10 cellular contexts compared by ENCODE assay signal in the genomic region with DNA sequence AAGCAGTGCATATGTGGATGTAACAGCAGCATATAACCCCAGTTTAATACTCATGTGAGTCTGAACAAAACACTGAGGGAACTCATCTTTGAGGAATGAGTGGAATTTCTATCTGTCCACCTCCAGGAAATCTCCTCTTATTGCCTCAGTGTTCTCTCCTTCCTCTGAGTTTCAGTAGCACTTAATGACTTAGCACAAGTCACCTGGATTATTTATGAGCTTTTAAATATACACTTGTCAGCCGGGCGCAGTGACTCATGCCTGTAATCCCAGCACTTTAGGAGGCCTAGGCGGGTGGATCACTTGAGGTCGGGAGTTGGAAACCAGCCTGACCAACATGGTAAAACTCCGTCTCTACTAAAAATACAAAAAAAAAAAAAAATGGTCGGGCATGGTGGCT. TPM values are rescaled to one million over a fixed set of nuclear protein-coding genes. Genes with fewer than 3 reads are reported as not detected.
A peak's percentile ranks its signal among the peaks of the same experiment; 100 is the strongest.
DNase-seq lines count a peak whose midpoint lies in the region; ATAC-seq and TF ChIP-seq lines count a peak whose summit lies in the region.
"Had no signal": no experiment of that assay in that cellular context is flagged by ENCODE, and none has a peak within 500 bp of the region (broad histone marks: within the 10 kb centered on the region; RNA-seq: fewer than 3 reads in every experiment).

No MANE protein-coding gene starts in this region.

- DNase-seq in AG04450 (ENCODE audit: low read depth, low spot score) = peak; percentile 90
- peak; percentile 55 for DNase-seq in HS-27A (ENCODE audit: low read depth)
- peak; percentile 74 for DNase-seq in astrocyte of the hippocampus (ENCODE audit: low read depth, low spot score)
- peak; percentile 96 for DNase-seq in kidney glomerular epithelial cell (lab: John Stamatoyannopoulos, UW)
- DNase-seq in activated CD8-positive, alpha-beta memory T cell treated with anti-CD3 and anti-CD28 coated beads, Interleukin-2, amount 10 ng/mL, durations not matched to agents 7 days and 5 days = no peak
- no peak for DNase-seq in cardiac septum (ENCODE audit: low spot score)
- DNase-seq: mucosa of descending colon, NCI-H1105 had no signal

- peaks cover 6% of the 10 kb centered on the region for H3K9me3 ChIP-seq in AG04450 (ENCODE audit: control insufficient read depth, insufficient read depth, low read length)
- H3K9me3 ChIP-seq: mucosa of descending colon had no signal

- peaks cover 12% of the 10 kb centered on the region for H3K4me1 Mint-ChIP-seq in activated CD8-positive, alpha-beta memory T cell treated with anti-CD3 and anti-CD28 coated beads, Interleukin-2, amount 10 ng/mL, durations not matched to agents 7 days and 5 days

- CTCF ChIA-PET in AG04450 (lab: Charles Lee) = interaction anchor here (1.0 to 3.3 kb wide), 4 partner anchors 12 to 262 kb away, joined by 3 to 16 read pairs (median 6); no protein-coding TSS in a partner anchor
- CTCF ChIA-PET in activated CD8-positive, alpha-beta memory T cell treated with anti-CD3 and anti-CD28 coated beads, Interleukin-2, amount 10 ng/mL, durations not matched to agents 7 days and 5 days (lab: Charles Lee) = interaction anchor here (1.1 to 5.4 kb wide), 6 partner anchors 11 to 232 kb away, joined by 3 to 51 read pairs (median 4); a partner anchor contains a TSS

- H3K9me3 Mint-ChIP-seq in activated CD8-positive, alpha-beta memory T cell treated with anti-CD3 and anti-CD28 coated beads, Interleukin-2, amount 10 ng/mL, durations not matched to agents 7 days and 5 days (ENCODE audit: low read depth) = no peaks in the 10 kb centered on the region

- no peak overlapping the region for H3K4me3 Mint-ChIP-seq in activated CD8-positive, alpha-beta memory T cell treated with anti-CD3 and anti-CD28 coated beads, Interleukin-2, amount 10 ng/mL, durations not matched to agents 7 days and 5 days

- peaks cover 7% of the 10 kb centered on the region for H3K27me3 ChIP-seq in AG04450 (ENCODE audit: control insufficient read depth, insufficient read depth, low read length)

- H3K27ac Mint-ChIP-seq in activated CD8-positive, alpha-beta memory T cell treated with anti-CD3 and anti-CD28 coated beads, Interleukin-2, amount 10 ng/mL, durations not matched to agents 7 days and 5 days = no peak overlapping the region

- no peak overlapping the region for H3K4me3 ChIP-seq in AG04450 (ENCODE audit: low read depth, low read length)
- H3K4me3 ChIP-seq: mucosa of descending colon had no signal

- ATAC-seq in activated CD8-positive, alpha-beta memory T cell treated with anti-CD3 and anti-CD28 coated beads, Interleukin-2, amount 10 ng/mL, durations not matched to agents 7 days and 5 days = no peak
- ATAC-seq in HG02678 (IDR thresholded peaks at IDR 0.05; ENCODE audit: unreplicated experiment) = no peak
- ATAC-seq in GM21423 (IDR thresholded peaks at IDR 0.05; ENCODE audit: unreplicated experiment) = no peak
- ATAC-seq: mucosa of descending colon had no signal

- no peak for TF ChIP-seq CTCF in AG04450 (IDR thresholded peaks at IDR 0.05; ENCODE audit: low read depth, low read length)

- H3K36me3 Mint-ChIP-seq in activated CD8-positive, alpha-beta memory T cell treated with anti-CD3 and anti-CD28 coated beads, Interleukin-2, amount 10 ng/mL, durations not matched to agents 7 days and 5 days = peaks cover 4% of the 10 kb centered on the region

- POLR2A ChIA-PET in AG04450 (lab: Yijun Ruan, JAX) = interaction anchor here (0.6 to 2.5 kb wide), 3 partner anchors 13 to 146 kb away, joined by 3 to 6 read pairs (median 4); a partner anchor contains a TSS

- no peaks in the 10 kb centered on the region for H3K27me3 Mint-ChIP-seq in activated CD8-positive, alpha-beta memory T cell treated with anti-CD3 and anti-CD28 coated beads, Interleukin-2, amount 10 ng/mL, durations not matched to agents 7 days and 5 days

- H3K27ac ChIP-seq in AG04450 (ENCODE audit: low read depth, low read length) = peak overlapping the region; percentile 47

- intact Hi-C loops in cardiac septum (cut with DNase I) = no loop called here

RNA-seq across cellular contexts. Expression of a gene that starts 4.3 kb away (rescaled TPM):
- 12.3 and 13.8 TPM in 2 replicates for polyA plus RNA-seq in AG04450 (2011; rRNA removed)
- polyA minus RNA-seq in AG04450 (2011; rRNA and poly(A)+ RNA removed) = 6.6 and 13.3 TPM in 2 replicates
- 10 to 100 TPM; 14.9 to 18.2 TPM for total RNA-seq in activated CD8-positive, alpha-beta memory T cell treated with anti-CD3 and anti-CD28 coated beads, Interleukin-2, amount 10 ng/mL, durations not matched to agents 7 days and 5 days
- 46.3 TPM for total RNA-seq in cardiac septum

RNA-seq across cellular contexts. Expression of a gene that starts 25.8 kb away (rescaled TPM):
- 27.3 and 31.2 TPM in 2 replicates for polyA plus RNA-seq in AG04450 (2011; rRNA removed)
- 33.4 and 44.4 TPM in 2 replicates for polyA minus RNA-seq in AG04450 (2011; rRNA and poly(A)+ RNA removed)
- 10 to 100 TPM; 37.8 to 51.7 TPM for total RNA-seq in activated CD8-positive, alpha-beta memory T cell treated with anti-CD3 and anti-CD28 coated beads, Interleukin-2, amount 10 ng/mL, durations not matched to agents 7 days and 5 days
- 69.8 TPM for total RNA-seq in cardiac septum

Comparison
In these comparisons a context has a peak if more than half of its experiments do, and no peak if none do; other contexts are left out.
1. DNase-seq: peak in AG04450 (single experiment), HS-27A (single experiment), astrocyte of the hippocampus (single experiment) and kidney glomerular epithelial cell (single experiment); none in activated CD8-positive, alpha-beta memory T cell treated with anti-CD3 and anti-CD28 coated beads, Interleukin-2, amount 10 ng/mL, durations not matched to agents 7 days and 5 days (single experiment) and cardiac septum (single experiment).